ENCODE assay signal across 9 cellular contexts in genomic region chr1:160058087-160058486, GRCh38. TPM values are rescaled to one million over a fixed set of nuclear protein-coding genes. Genes with fewer than 3 reads are reported as not detected.
DNase-seq lines count a peak whose midpoint lies in the region; ATAC-seq and TF ChIP-seq lines count a peak whose summit lies in the region.
"Had no signal": no experiment of that assay in that cellular context is flagged by ENCODE, and none has a peak within 500 bp of the region (broad histone marks: within the 10 kb centered on the region; RNA-seq: fewer than 3 reads in every experiment).

No MANE protein-coding gene starts in this region.

- intact Hi-C loops in activated T-helper 1 cell treated with anti-CD3 and anti-CD28 coated beads, Interleukin-12 subunit alpha, Interleukin-12 subunit beta, Interleukin-2, Interleukin-4 antibody, amounts not matched to agents 30 ng/mL and 10 ng/mL and 1 ng/mL, durations not matched to agents 14 hours and 24 hours and 36 hours (cut with micrococcal nuclease) = no loop called here

- peaks cover 62% of the 10 kb centered on the region for H3K27me3 ChIP-seq in OCI-LY3 (ENCODE audit: low read depth, low read length)

- peak; percentile 17 for DNase-seq in DMS114 treated with DMSO at 0.1 percent for 48 hours (lab: John Stamatoyannopoulos, UW; ENCODE audit: unreplicated experiment)
- DNase-seq in iPS-NIHi7 (ENCODE audit: extremely low spot score) = peak; percentile 55
- no peak for DNase-seq in activated T-helper 1 cell treated with anti-CD3 and anti-CD28 coated beads, Interleukin-12 subunit alpha, Interleukin-12 subunit beta, Interleukin-2, Interleukin-4 antibody, amounts not matched to agents 30 ng/mL and 10 ng/mL and 1 ng/mL, durations not matched to agents 14 hours and 24 hours and 36 hours (ENCODE audit: low spot score)
- DNase-seq: activated naive CD8-positive, alpha-beta T cell treated with anti-CD3 and anti-CD28 coated beads for 36 hours; NCI-H446; occipital lobe had no signal

- no peaks in the 10 kb centered on the region for H3K4me1 ChIP-seq in OCI-LY3 (ENCODE audit: low read length)

- no peak overlapping the region for H3K27ac Mint-ChIP-seq in activated T-helper 1 cell treated with anti-CD3 and anti-CD28 coated beads, Interleukin-12 subunit alpha, Interleukin-12 subunit beta, Interleukin-2, Interleukin-4 antibody, amounts not matched to agents 30 ng/mL and 10 ng/mL and 1 ng/mL, durations not matched to agents 14 hours and 24 hours and 36 hours
- H3K27ac Mint-ChIP-seq: activated naive CD8-positive, alpha-beta T cell treated with anti-CD3 and anti-CD28 coated beads for 36 hours had no signal

- no peaks in the 10 kb centered on the region for H3K4me1 Mint-ChIP-seq in activated T-helper 1 cell treated with anti-CD3 and anti-CD28 coated beads, Interleukin-12 subunit alpha, Interleukin-12 subunit beta, Interleukin-2, Interleukin-4 antibody, amounts not matched to agents 30 ng/mL and 10 ng/mL and 1 ng/mL, durations not matched to agents 14 hours and 24 hours and 36 hours (ENCODE audit: low read depth)
- H3K4me1 Mint-ChIP-seq: activated naive CD8-positive, alpha-beta T cell treated with anti-CD3 and anti-CD28 coated beads for 36 hours had no signal

- peaks cover 25% of the 10 kb centered on the region for H3K27me3 Mint-ChIP-seq in activated T-helper 1 cell treated with anti-CD3 and anti-CD28 coated beads, Interleukin-12 subunit alpha, Interleukin-12 subunit beta, Interleukin-2, Interleukin-4 antibody, amounts not matched to agents 30 ng/mL and 10 ng/mL and 1 ng/mL, durations not matched to agents 14 hours and 24 hours and 36 hours (ENCODE audit: insufficient read depth)

- no peak overlapping the region for H3K27ac ChIP-seq in OCI-LY3 (ENCODE audit: low read length)

- peak; percentile 22 for TF ChIP-seq CTCF in OCI-LY3 (IDR thresholded peaks at IDR 0.05; ENCODE audit: low read depth, low read length)

- no peak overlapping the region for H3K4me3 ChIP-seq in OCI-LY3 (ENCODE audit: low read length)

- no peaks in the 10 kb centered on the region for H3K36me3 ChIP-seq in OCI-LY3 (replicated peaks; ENCODE audit: low read depth, low read length)

- no peak overlapping the region for H3K4me3 Mint-ChIP-seq in activated T-helper 1 cell treated with anti-CD3 and anti-CD28 coated beads, Interleukin-12 subunit alpha, Interleukin-12 subunit beta, Interleukin-2, Interleukin-4 antibody, amounts not matched to agents 30 ng/mL and 10 ng/mL and 1 ng/mL, durations not matched to agents 14 hours and 24 hours and 36 hours
- H3K4me3 Mint-ChIP-seq: activated naive CD8-positive, alpha-beta T cell treated with anti-CD3 and anti-CD28 coated beads for 36 hours had no signal

- H3K4me2 ChIP-seq in OCI-LY3 (ENCODE audit: low read length) = no peak overlapping the region

- no peaks in the 10 kb centered on the region for H3K79me2 ChIP-seq in OCI-LY3 (ENCODE audit: low read length)

- H4K20me1 ChIP-seq in OCI-LY3 (ENCODE audit: insufficient read depth, low read length) = no peaks in the 10 kb centered on the region

- H3K9ac ChIP-seq in OCI-LY3 (ENCODE audit: low read length) = no peak overlapping the region

- no peak overlapping the region for H2AFZ ChIP-seq in OCI-LY3 (ENCODE audit: low read depth, low read length)

- no peaks in the 10 kb centered on the region for H3K9me3 Mint-ChIP-seq in activated T-helper 1 cell treated with anti-CD3 and anti-CD28 coated beads, Interleukin-12 subunit alpha, Interleukin-12 subunit beta, Interleukin-2, Interleukin-4 antibody, amounts not matched to agents 30 ng/mL and 10 ng/mL and 1 ng/mL, durations not matched to agents 14 hours and 24 hours and 36 hours
- H3K9me3 Mint-ChIP-seq: activated naive CD8-positive, alpha-beta T cell treated with anti-CD3 and anti-CD28 coated beads for 36 hours had no signal

- H3K9me3 ChIP-seq in OCI-LY3 (ENCODE audit: insufficient read depth, low read length) = no peaks in the 10 kb centered on the region

- ATAC-seq in GM18870 (IDR thresholded peaks at IDR 0.05; ENCODE audit: unreplicated experiment) (no peak), GM18519 (IDR thresholded peaks at IDR 0.05; ENCODE audit: low FRiP score, unreplicated experiment) (no peak)

- no peaks in the 10 kb centered on the region for H3K36me3 Mint-ChIP-seq in activated T-helper 1 cell treated with anti-CD3 and anti-CD28 coated beads, Interleukin-12 subunit alpha, Interleukin-12 subunit beta, Interleukin-2, Interleukin-4 antibody, amounts not matched to agents 30 ng/mL and 10 ng/mL and 1 ng/mL, durations not matched to agents 14 hours and 24 hours and 36 hours (ENCODE audit: low read depth)
- H3K36me3 Mint-ChIP-seq: activated naive CD8-positive, alpha-beta T cell treated with anti-CD3 and anti-CD28 coated beads for 36 hours had no signal

RNA-seq across cellular contexts. Expression of gene KCNJ10, which starts 11.9 kb away (rescaled TPM):
- total RNA-seq in activated T-helper 1 cell treated with anti-CD3 and anti-CD28 coated beads, Interleukin-12 subunit alpha, Interleukin-12 subunit beta, Interleukin-2, Interleukin-4 antibody, amounts not matched to agents 30 ng/mL and 10 ng/mL and 1 ng/mL, durations not matched to agents 14 hours and 24 hours and 36 hours = not detected in 2 replicates
- total RNA-seq: activated naive CD8-positive, alpha-beta T cell treated with anti-CD3 and anti-CD28 coated beads for 36 hours had no signal

RNA-seq across cellular contexts. Expression of gene KCNJ9, which starts 23.3 kb away (rescaled TPM):
- not detected in 2 replicates for total RNA-seq in activated T-helper 1 cell treated with anti-CD3 and anti-CD28 coated beads, Interleukin-12 subunit alpha, Interleukin-12 subunit beta, Interleukin-2, Interleukin-4 antibody, amounts not matched to agents 30 ng/mL and 10 ng/mL and 1 ng/mL, durations not matched to agents 14 hours and 24 hours and 36 hours

RNA-seq across cellular contexts. Expression of gene PIGM, which starts 26.3 kb away (rescaled TPM):
- total RNA-seq in activated T-helper 1 cell treated with anti-CD3 and anti-CD28 coated beads, Interleukin-12 subunit alpha, Interleukin-12 subunit beta, Interleukin-2, Interleukin-4 antibody, amounts not matched to agents 30 ng/mL and 10 ng/mL and 1 ng/mL, durations not matched to agents 14 hours and 24 hours and 36 hours = 5.4 and 5.5 TPM in 2 replicates

RNA-seq across cellular contexts. Expression of gene IGSF8, which starts 40.3 kb away (rescaled TPM):
- 25.5 and 26.3 TPM in 2 replicates for total RNA-seq in activated T-helper 1 cell treated with anti-CD3 and anti-CD28 coated beads, Interleukin-12 subunit alpha, Interleukin-12 subunit beta, Interleukin-2, Interleukin-4 antibody, amounts not matched to agents 30 ng/mL and 10 ng/mL and 1 ng/mL, durations not matched to agents 14 hours and 24 hours and 36 hours

RNA-seq across cellular contexts. Expression of gene ATP1A2, which starts 57.5 kb away (rescaled TPM):
- total RNA-seq in activated T-helper 1 cell treated with anti-CD3 and anti-CD28 coated beads, Interleukin-12 subunit alpha, Interleukin-12 subunit beta, Interleukin-2, Interleukin-4 antibody, amounts not matched to agents 30 ng/mL and 10 ng/mL and 1 ng/mL, durations not matched to agents 14 hours and 24 hours and 36 hours = not detected in 2 replicates
- total RNA-seq: activated naive CD8-positive, alpha-beta T cell treated with anti-CD3 and anti-CD28 coated beads for 36 hours had no signal
